Comparison of ENCODE assay signal across 8 cellular contexts in the genomic region with DNA sequence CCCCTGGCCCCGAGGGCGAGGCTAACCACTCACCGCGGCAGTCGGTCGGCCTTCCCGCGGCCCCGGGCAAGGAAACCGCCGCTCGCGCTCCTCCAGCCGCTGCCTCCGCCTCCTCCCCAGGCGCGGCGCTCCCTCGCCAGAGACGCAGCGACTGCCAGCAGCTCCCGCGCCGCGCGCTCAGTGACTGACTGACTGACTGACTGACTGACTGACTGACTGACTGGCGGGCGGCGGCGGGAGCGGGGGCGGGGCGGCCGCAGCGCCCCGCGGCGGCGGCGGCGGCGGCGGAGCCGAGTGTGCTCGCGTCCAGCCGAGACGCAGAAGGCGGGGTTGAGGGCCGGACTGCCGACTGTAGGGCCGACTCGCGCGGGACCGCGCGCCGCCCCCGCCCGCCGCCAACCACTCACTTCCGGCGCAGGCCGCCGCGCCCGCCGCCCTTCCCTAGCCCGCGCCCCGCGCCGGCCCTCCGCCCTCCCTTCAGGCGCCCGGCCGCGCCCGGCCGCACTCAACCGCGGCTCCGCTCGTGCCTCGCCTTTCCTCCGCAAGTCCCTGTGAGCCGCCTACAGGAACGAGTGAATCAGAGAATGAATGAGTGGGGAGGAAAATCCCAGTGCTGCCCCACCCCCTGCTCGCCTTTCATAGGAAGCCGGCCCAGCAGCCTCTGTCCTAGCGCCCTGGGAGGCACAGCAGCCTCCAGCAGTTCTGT. TPM values are rescaled to one million over a fixed set of nuclear protein-coding genes. Genes with fewer than 3 reads are reported as not detected.
DNase-seq lines count a peak whose midpoint lies in the region; ATAC-seq and TF ChIP-seq lines count a peak whose summit lies in the region.

A gene with protein sequence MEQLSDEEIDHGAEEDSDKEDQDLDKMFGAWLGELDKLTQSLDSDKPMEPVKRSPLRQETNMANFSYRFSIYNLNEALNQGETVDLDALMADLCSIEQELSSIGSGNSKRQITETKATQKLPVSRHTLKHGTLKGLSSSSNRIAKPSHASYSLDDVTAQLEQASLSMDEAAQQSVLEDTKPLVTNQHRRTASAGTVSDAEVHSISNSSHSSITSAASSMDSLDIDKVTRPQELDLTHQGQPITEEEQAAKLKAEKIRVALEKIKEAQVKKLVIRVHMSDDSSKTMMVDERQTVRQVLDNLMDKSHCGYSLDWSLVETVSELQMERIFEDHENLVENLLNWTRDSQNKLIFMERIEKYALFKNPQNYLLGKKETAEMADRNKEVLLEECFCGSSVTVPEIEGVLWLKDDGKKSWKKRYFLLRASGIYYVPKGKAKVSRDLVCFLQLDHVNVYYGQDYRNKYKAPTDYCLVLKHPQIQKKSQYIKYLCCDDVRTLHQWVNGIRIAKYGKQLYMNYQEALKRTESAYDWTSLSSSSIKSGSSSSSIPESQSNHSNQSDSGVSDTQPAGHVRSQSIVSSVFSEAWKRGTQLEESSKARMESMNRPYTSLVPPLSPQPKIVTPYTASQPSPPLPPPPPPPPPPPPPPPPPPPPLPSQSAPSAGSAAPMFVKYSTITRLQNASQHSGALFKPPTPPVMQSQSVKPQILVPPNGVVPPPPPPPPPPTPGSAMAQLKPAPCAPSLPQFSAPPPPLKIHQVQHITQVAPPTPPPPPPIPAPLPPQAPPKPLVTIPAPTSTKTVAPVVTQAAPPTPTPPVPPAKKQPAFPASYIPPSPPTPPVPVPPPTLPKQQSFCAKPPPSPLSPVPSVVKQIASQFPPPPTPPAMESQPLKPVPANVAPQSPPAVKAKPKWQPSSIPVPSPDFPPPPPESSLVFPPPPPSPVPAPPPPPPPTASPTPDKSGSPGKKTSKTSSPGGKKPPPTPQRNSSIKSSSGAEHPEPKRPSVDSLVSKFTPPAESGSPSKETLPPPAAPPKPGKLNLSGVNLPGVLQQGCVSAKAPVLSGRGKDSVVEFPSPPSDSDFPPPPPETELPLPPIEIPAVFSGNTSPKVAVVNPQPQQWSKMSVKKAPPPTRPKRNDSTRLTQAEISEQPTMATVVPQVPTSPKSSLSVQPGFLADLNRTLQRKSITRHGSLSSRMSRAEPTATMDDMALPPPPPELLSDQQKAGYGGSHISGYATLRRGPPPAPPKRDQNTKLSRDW (minus strand): TSS at position 224 of the 706 bp plus-strand sequence. CDS start 39,948 bp downstream, outside the sequence.

- peaks cover 4 to 21% (median 15%) of the 10 kb centered on the region in 4 donors for H3K4me1 ChIP-seq in transverse colon

- H3K27ac ChIP-seq in transverse colon: peak within 1 kb of the TSS; percentile 93 to 97 (median 94)

- peak; percentile 69 for TF ChIP-seq POLR2A in transverse colon (IDR thresholded peaks at IDR 0.05)

- peak; percentile 28 for DNase-seq in DMS 273 treated with DMSO at 0.1 percent for 48 hours (lab: John Stamatoyannopoulos, UW)
- DNase-seq in H7: peak; percentile 94
- DNase-seq in NCI-H1092 treated with DMSO at 0.1 percent for 48 hours (lab: John Stamatoyannopoulos, UW): peak; percentile 58
- peak in 53 of 56 donors; percentile 7 to 80 (median 64) for DNase-seq in amygdala (lab: John Stamatoyannopoulos, UW)
- DNase-seq in left cardiac atrium: peak; percentile 92
- peak; percentile 43 to 94 (median 68) for DNase-seq in posterior cingulate gyrus
- peak; percentile 90 for DNase-seq in transverse colon

- peak within 1 kb of the TSS; percentile 88 for H3K4me3 Mint-ChIP-seq in T-helper 1 cell treated with Interleukin-12 subunit alpha and Interleukin-12 subunit beta and Interleukin-4 antibody, amounts not matched to agents 30 μg/mL and 1 μg/mL, for 36 hours

- TF ChIP-seq CTCF in transverse colon (IDR thresholded peaks at IDR 0.05): no peak

- peaks cover 15% of the 10 kb centered on the region for H3K4me1 Mint-ChIP-seq in T-helper 1 cell treated with Interleukin-12 subunit alpha and Interleukin-12 subunit beta and Interleukin-4 antibody, amounts not matched to agents 30 μg/mL and 1 μg/mL, for 36 hours (ENCODE audit: low read depth)

- H3K4me3 ChIP-seq in H7 (ENCODE audit: insufficient read depth, low read depth, low read length): peak within 1 kb of the TSS; percentile 81
- peak within 1 kb of the TSS; percentile 75 to 95 (median 79) for H3K4me3 ChIP-seq in transverse colon

- in situ Hi-C loops in transverse colon (cut with MboI; ENCODE audit: low pct_ligation_motif_present in 1 of 4, low pct_unique_long_range_greater_than_20kb in 1 of 4, low sequenced_read_pairs in 3 of 4): no loop called here

- peaks cover 66% of the 10 kb centered on the region for H3K27me3 Mint-ChIP-seq in T-helper 1 cell treated with Interleukin-12 subunit alpha and Interleukin-12 subunit beta and Interleukin-4 antibody, amounts not matched to agents 30 μg/mL and 1 μg/mL, for 36 hours (ENCODE audit: low read depth)

- TF ChIP-seq EP300 in transverse colon (IDR thresholded peaks at IDR 0.05; ENCODE audit: low read depth): no peak

- peak; percentile 95 to 97 for ATAC-seq in left cardiac atrium

- H3K27me3 ChIP-seq in H7 (ENCODE audit: control insufficient read depth, insufficient read depth, low read length) (peaks cover 5% of the 10 kb centered on the region), transverse colon (no peaks in the 10 kb centered on the region)

- 0% methylated on average over 17 of the region's 92 CpGs; no CpG with 5 or more reads in 1 of the 2 donors for WGBS in transverse colon (ENCODE audit: low coverage in 1 of 2), 2 donors

- H3K27ac Mint-ChIP-seq in T-helper 1 cell treated with Interleukin-12 subunit alpha and Interleukin-12 subunit beta and Interleukin-4 antibody, amounts not matched to agents 30 μg/mL and 1 μg/mL, for 36 hours: peak within 1 kb of the TSS; percentile 59

- intact Hi-C loops in left cardiac atrium (cut with DNase I): loop anchor here in 1 of 2 donors (10.0 kb wide), 1 partner anchor 150 kb away; no protein-coding TSS in a partner anchor
- intact Hi-C loops in posterior cingulate gyrus (cut with DNase I): loop anchor here (5.0 kb wide), 1 partner anchor 117 kb away; no protein-coding TSS in a partner anchor
- intact Hi-C loops in transverse colon (cut with DNase I; ENCODE audit: low total_unique reads): no loop called here

- no peaks in the 10 kb centered on the region for H3K36me3 ChIP-seq in H7 (replicated peaks; ENCODE audit: control insufficient read depth, insufficient read depth, low read length)
- no peaks in the 10 kb centered on the region for H3K36me3 ChIP-seq in transverse colon

- H3K9me3 Mint-ChIP-seq in T-helper 1 cell treated with Interleukin-12 subunit alpha and Interleukin-12 subunit beta and Interleukin-4 antibody, amounts not matched to agents 30 μg/mL and 1 μg/mL, for 36 hours: peaks cover 20% of the 10 kb centered on the region

- H3K9me3 ChIP-seq in transverse colon: no peaks in the 10 kb centered on the region

- peaks cover 6% of the 10 kb centered on the region for H3K36me3 Mint-ChIP-seq in T-helper 1 cell treated with Interleukin-12 subunit alpha and Interleukin-12 subunit beta and Interleukin-4 antibody, amounts not matched to agents 30 μg/mL and 1 μg/mL, for 36 hours (ENCODE audit: low read depth)

RNA-seq across cellular contexts. Expression of the gene that starts here (rescaled TPM):
- 4.9 and 9.0 TPM in 2 replicates for total RNA-seq in H7 (2014; rRNA removed; shearing (Covaris generic))
- total RNA-seq in left cardiac atrium: 10 to 100 TPM; 17.8 to 39.3 TPM
- total RNA-seq in transverse colon: 100 to 1,000 TPM in 1 of 4 donors, 10 to 100 TPM in 3; 36.0 to 160 (median 41.8) TPM

Comparison
In these comparisons a context has a peak if more than half of its experiments do, and no peak if none do; other contexts are left out.
1. Peak in every context shown above with its lines: DNase-seq, ATAC-seq, H3K4me3 ChIP-seq and H3K27ac ChIP-seq.
2. DNase-seq: peak in every context shown above with its lines; median percentile 94 in H7; 92 in left cardiac atrium; 90 in transverse colon; 68 in posterior cingulate gyrus; 64 in amygdala; 58 in NCI-H1092 treated with DMSO at 0.1 percent for 48 hours; 28 in DMS 273 treated with DMSO at 0.1 percent for 48 hours.